24 cellular contexts compared by ENCODE assay signal in the genomic region with DNA sequence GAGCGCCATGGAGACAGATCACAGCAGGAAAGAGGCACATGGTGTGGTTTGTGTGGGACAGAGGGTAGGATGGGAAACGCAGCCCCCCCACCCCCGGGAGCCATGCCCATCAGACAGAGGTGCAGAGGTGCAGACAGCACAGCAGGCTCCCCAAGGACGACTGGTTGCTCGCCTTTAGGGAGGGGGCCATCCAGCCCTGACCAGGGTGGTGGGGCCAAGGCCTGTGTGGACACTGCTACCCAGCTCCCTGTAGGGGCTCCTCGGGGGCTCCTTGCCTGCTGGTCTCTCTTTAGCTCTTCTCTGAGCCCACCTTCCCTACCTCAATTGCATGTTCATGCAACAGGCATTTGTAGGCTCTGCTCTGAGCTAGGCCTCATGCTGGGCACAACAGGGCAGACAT.
"Had no signal": no experiment of that assay in that cellular context is flagged by ENCODE, and none has a peak within 500 bp of the region (broad histone marks: within the 10 kb centered on the region; RNA-seq: fewer than 3 reads in every experiment).

No MANE protein-coding gene starts in this region.

- H3K27me3 Mint-ChIP-seq: naive B cell; natural killer cell treated with Interleukin-12 subunit alpha and Interleukin-12 subunit beta and Interleukin-15 and Interleukin-18, amount 100 ng/mL, for 72 hours had no signal

- H3K36me3 Mint-ChIP-seq: mesothelial cell of epicardium; natural killer cell treated with Interleukin-12 subunit alpha and Interleukin-12 subunit beta and Interleukin-15 and Interleukin-18, amount 100 ng/mL, for 72 hours had no signal

- DNase-seq: dermis blood vessel endothelial cell; effector memory CD4-positive, alpha-beta T cell; gastrocnemius medialis; heart left ventricle; kidney; left cardiac atrium; mesenchymal stem cell; naive B cell; stimulated activated CD4-positive, alpha-beta T cell treated with anti-CD3 and anti-CD28 coated beads, Interleukin-12 subunit alpha, Interleukin-12 subunit beta, amount 100 ng/mL, for 4 hours; stimulated activated CD4-positive, alpha-beta T cell treated with anti-CD3 and anti-CD28 coated beads, Interleukin-1b, Interleukin-23, amount 100 ng/mL, for 48 hours; stimulated activated CD4-positive, alpha-beta T cell treated with anti-CD3 and anti-CD28 coated beads, Interleukin-4, amount 100 ng/mL, for 1 hour; stimulated activated CD8-positive, alpha-beta memory T cell treated with anti-CD3 and anti-CD28 coated beads, Interleukin-4, amount 100 ng/mL, for 48 hours; stimulated activated naive CD4-positive, alpha-beta T cell treated with Interleukin-2 at 50 U/mL for 16 hours; upper lobe of left lung had no signal

- H3K4me3 Mint-ChIP-seq: mesothelial cell of epicardium; naive B cell; natural killer cell treated with Interleukin-12 subunit alpha and Interleukin-12 subunit beta and Interleukin-15 and Interleukin-18, amount 100 ng/mL, for 72 hours; neural crest cell had no signal

- H3K9me3 ChIP-seq: gastrocnemius medialis, heart left ventricle, left lung, mucosa of descending colon, right atrium auricular region, thoracic aorta, tibial nerve, upper lobe of left lung had no signal

- ATAC-seq: gastrocnemius medialis, heart left ventricle, left cardiac atrium, left lung, mucosa of descending colon, sciatic nerve had no signal

- H3K9me3 Mint-ChIP-seq: mesothelial cell of epicardium; naive B cell; natural killer cell treated with Interleukin-12 subunit alpha and Interleukin-12 subunit beta and Interleukin-15 and Interleukin-18, amount 100 ng/mL, for 72 hours; neural crest cell had no signal

- H3K27ac Mint-ChIP-seq: mesothelial cell of epicardium, progenitor cell of endocrine pancreas had no signal
